24 cellular contexts compared by ENCODE assay signal in the genomic region with DNA sequence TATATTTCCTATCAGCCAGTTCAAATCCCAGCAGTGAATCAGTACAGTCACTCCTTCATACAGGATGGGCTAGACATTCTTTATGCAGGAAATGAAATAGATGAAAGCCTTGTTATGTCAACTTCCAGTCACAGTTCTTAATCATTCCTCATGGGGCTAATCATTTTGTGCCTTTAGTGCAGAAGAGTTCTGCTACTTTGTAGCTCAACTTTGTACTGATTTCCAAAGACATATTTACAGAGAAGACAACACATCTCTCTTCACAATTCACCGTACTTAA.
DNase-seq lines count a peak whose midpoint lies in the region; ATAC-seq, FAIRE-seq and TF ChIP-seq lines count a peak whose summit lies in the region.
"Had no signal": no experiment of that assay in that cellular context is flagged by ENCODE, and none has a peak within 500 bp of the region (broad histone marks: within the 10 kb centered on the region; RNA-seq: fewer than 3 reads in every experiment).

No MANE protein-coding gene starts in this region.

- H3K4me1 ChIP-seq in HUES48 (ENCODE audit: control insufficient read depth, insufficient read depth, low read length) (peaks cover 9% of the 10 kb centered on the region), left lung (no peaks in the 10 kb centered on the region), Karpas-422 (ENCODE audit: low read length) (no peaks in the 10 kb centered on the region)
- H3K4me1 ChIP-seq: upper lobe of right lung had no signal

- peak; percentile 42 for DNase-seq in bronchial epithelial cell (ENCODE audit: low read depth)
- no peak for DNase-seq in left lung
- DNase-seq in activated CD8-positive, alpha-beta memory T cell treated with anti-CD3 and anti-CD28 coated beads, Interleukin-2, amount 50 U/mL, for 48 hours, result no peak
- no peak for DNase-seq in NCI-H774 (lab: John Stamatoyannopoulos, UW)
- no peak for DNase-seq in Karpas-422
- DNase-seq: activated CD4-positive, alpha-beta T cell treated with anti-CD3 and anti-CD28 coated beads, Interleukin-2, amount 10 ng/mL, durations not matched to agents 24 days and 14 days; activated naive CD8-positive, alpha-beta T cell treated with anti-CD3 and anti-CD28 coated beads, Interleukin-2, amount 50 U/mL, for 24 hours; C1 segment of cervical spinal cord; central memory CD4-positive, alpha-beta T cell; effector CD4-positive, alpha-beta T cell; GDM1; naive thymus-derived CD4-positive, alpha-beta T cell; NCI-H1694; NCI-H510A; SHP77; stimulated activated CD4-positive, alpha-beta T cell treated with anti-CD3 and anti-CD28 coated beads, Interleukin-4, amount 100 ng/mL, for 1 hour; T-cell; upper lobe of right lung had no signal

- no peak overlapping the region for H2AFZ ChIP-seq in Karpas-422 (ENCODE audit: low read length)

- H3K79me2 ChIP-seq in Karpas-422 (ENCODE audit: low read length), result no peaks in the 10 kb centered on the region

- no peaks in the 10 kb centered on the region for H4K20me1 ChIP-seq in Karpas-422 (ENCODE audit: insufficient read depth, low read depth, low read length)

- H3K27ac ChIP-seq in 22Rv1 (peak overlapping the region; percentile 77), HUES48 (ENCODE audit: low read depth, low read length) (peak overlapping the region; percentile 34), left lung (peak overlapping the region in 1 of 2 donors; percentile 4), Karpas-422 (ENCODE audit: low read length) (no peak overlapping the region)
- H3K27ac ChIP-seq: upper lobe of right lung had no signal

- no peaks in the 10 kb centered on the region for H3K36me3 ChIP-seq in HUES48 (ENCODE audit: control insufficient read depth, insufficient read depth, low read length)
- H3K36me3 ChIP-seq in bronchial epithelial cell (ENCODE audit: control insufficient read depth, insufficient read depth, low read length), result no peaks in the 10 kb centered on the region
- no peaks in the 10 kb centered on the region for H3K36me3 ChIP-seq in left lung
- no peaks in the 10 kb centered on the region for H3K36me3 ChIP-seq in Karpas-422 (ENCODE audit: insufficient read depth, low read length)
- H3K36me3 ChIP-seq: heart right ventricle, upper lobe of right lung had no signal

- H3K4me2 ChIP-seq in Karpas-422 (ENCODE audit: low read depth, low read length, poor library complexity, severe bottlenecking), result no peak overlapping the region

- intact Hi-C loops in left lung (cut with DNase I), result no loop called here

- H3K9me3 ChIP-seq in HUES48 (ENCODE audit: control insufficient read depth, insufficient read depth, low read length), result no peaks in the 10 kb centered on the region
- no peaks in the 10 kb centered on the region for H3K9me3 ChIP-seq in left lung
- H3K9me3 ChIP-seq in Karpas-422 (ENCODE audit: low read length), result peaks cover 39% of the 10 kb centered on the region
- H3K9me3 ChIP-seq: heart right ventricle, upper lobe of right lung had no signal

- H3K27me3 ChIP-seq in HUES48 (ENCODE audit: control insufficient read depth, insufficient read depth, low read length), result no peaks in the 10 kb centered on the region
- no peaks in the 10 kb centered on the region for H3K27me3 ChIP-seq in bronchial epithelial cell (ENCODE audit: control insufficient read depth, insufficient read depth, low read length)
- no peaks in the 10 kb centered on the region for H3K27me3 ChIP-seq in left lung
- H3K27me3 ChIP-seq in Karpas-422 (ENCODE audit: low read length), result no peaks in the 10 kb centered on the region
- H3K27me3 ChIP-seq: heart right ventricle, upper lobe of right lung had no signal

- no peak for TF ChIP-seq CTCF in 22Rv1 (IDR thresholded peaks at IDR 0.05)
- no peak for TF ChIP-seq CTCF in bronchial epithelial cell (IDR thresholded peaks at IDR 0.05; ENCODE audit: insufficient read depth, low read length, severe bottlenecking)
- TF ChIP-seq CTCF in left lung (IDR thresholded peaks at IDR 0.05), result no peak

- no peak for FAIRE-seq in bronchial epithelial cell (lab: Jason Lieb, UNC)
- FAIRE-seq: A204.1 had no signal

- H3K4me3 ChIP-seq in HUES48 (ENCODE audit: low read depth, low read length) (no peak overlapping the region), bronchial epithelial cell (ENCODE audit: low read depth, low read length) (no peak overlapping the region), left lung (no peak overlapping the region), Karpas-422 (ENCODE audit: low read length) (no peak overlapping the region)
- H3K4me3 ChIP-seq: heart right ventricle, skin epidermis, upper lobe of right lung had no signal

- ATAC-seq in left lung (peak; percentile 41), HG02981 (IDR thresholded peaks at IDR 0.05; ENCODE audit: unreplicated experiment) (no peak)
- ATAC-seq: activated naive CD8-positive, alpha-beta T cell treated with anti-CD3 and anti-CD28 coated beads, Interleukin-2, amount 50 U/mL, for 24 hours; naive thymus-derived CD4-positive, alpha-beta T cell; T-cell; upper lobe of right lung had no signal

- H3K9ac ChIP-seq in HUES48 (ENCODE audit: low read depth, low read length) (no peak overlapping the region), Karpas-422 (ENCODE audit: low read length) (no peak overlapping the region)

- H3K9me2 ChIP-seq in Karpas-422 (replicated peaks; ENCODE audit: insufficient read depth, low read length), result no peaks in the 10 kb centered on the region
